Comparison of ENCODE assay signal across 22 cellular contexts in genomic region chr18:42976869-42977268, GRCh38.
DNase-seq lines count a peak whose midpoint lies in the region; ATAC-seq and TF ChIP-seq lines count a peak whose summit lies in the region.
"Had no signal": no experiment of that assay in that cellular context is flagged by ENCODE, and none has a peak within 500 bp of the region (broad histone marks: within the 10 kb centered on the region; RNA-seq: fewer than 3 reads in every experiment).

No MANE protein-coding gene starts in this region.

- intact Hi-C loops in left lung (cut with DNase I), result no loop called here

- peak; percentile 41 for DNase-seq in NCI-H69 (lab: John Stamatoyannopoulos, UW)
- peak; percentile 29 for DNase-seq in kidney glomerular epithelial cell (lab: John Stamatoyannopoulos, UW)
- peak; percentile 40 for DNase-seq in superior temporal gyrus (ENCODE audit: extremely low spot score)
- no peak for DNase-seq in left lung
- no peak for DNase-seq in NCI-H187 treated with DMSO at 0.1 percent for 48 hours (lab: John Stamatoyannopoulos, UW)
- no peak for DNase-seq in midbrain (lab: John Stamatoyannopoulos, UW)
- DNase-seq: activated CD4-positive, alpha-beta T cell treated with anti-CD3 and anti-CD28 coated beads for 1 hour; activated gamma-delta T cell; activated T-cell treated with anti-CD3 and anti-CD28 coated beads, Interleukin-2, amount 50 U/mL, for 1 hour; Calu3; esophagus squamous epithelium; Karpas-422; NCI-H1930; NCI-H345; NCI-H748 treated with DMSO at 0.1 percent for 48 hours; ovary; SK-N-SH; stimulated activated CD4-positive, alpha-beta T cell treated with anti-CD3 and anti-CD28 coated beads, Interleukin-2, amount 100 ng/mL, for 24 hours had no signal

- H3K27ac ChIP-seq in left lung, result no peak overlapping the region
- H3K27ac ChIP-seq: esophagus squamous epithelium, ovary had no signal

- H3K27me3 ChIP-seq in left lung, result no peaks in the 10 kb centered on the region
- H3K27me3 ChIP-seq: esophagus squamous epithelium, ovary had no signal

- TF ChIP-seq CTCF in left lung (IDR thresholded peaks at IDR 0.05), result no peak

- peak; percentile 69 for ATAC-seq in HG03432 (IDR thresholded peaks at IDR 0.05; ENCODE audit: unreplicated experiment)
- ATAC-seq in left lung, result no peak
- ATAC-seq: HCT116; left lobe of liver; natural killer cell treated with Interleukin-12 subunit alpha and Interleukin-12 subunit beta and Interleukin-15 and Interleukin-18, amount 100 ng/mL, for 72 hours had no signal

- H3K9me3 ChIP-seq in left lung, result no peaks in the 10 kb centered on the region
- H3K9me3 ChIP-seq: esophagus squamous epithelium, ovary, SK-N-SH had no signal

- no peak overlapping the region for H3K4me3 ChIP-seq in left lung
- H3K4me3 ChIP-seq: esophagus squamous epithelium, ovary had no signal

- H3K4me1 ChIP-seq in left lung, result no peaks in the 10 kb centered on the region
- H3K4me1 ChIP-seq: esophagus squamous epithelium had no signal

- no peaks in the 10 kb centered on the region for H3K36me3 ChIP-seq in left lung
- H3K36me3 ChIP-seq: esophagus squamous epithelium, ovary had no signal

Comparison
In these comparisons a context has a peak if more than half of its experiments do, and no peak if none do; other contexts are left out.
1. DNase-seq: peak in NCI-H69 (single experiment), kidney glomerular epithelial cell (single experiment) and superior temporal gyrus (single experiment); none in left lung (0 of 2), NCI-H187 treated with DMSO at 0.1 percent for 48 hours (single experiment) and midbrain (single experiment).